In genomic region chr14:89221109-89221508, GRCh38 we compare ENCODE assay signal across 8 cellular contexts.
DNase-seq lines count a peak whose midpoint lies in the region; ATAC-seq and TF ChIP-seq lines count a peak whose summit lies in the region.

No MANE protein-coding gene starts in this region.

- no peak overlapping the region for H3K4me2 ChIP-seq in DND-41 (ENCODE audit: insufficient read depth, low read length)

- H3K27ac Mint-ChIP-seq in naive B cell: peak overlapping the region in 5 of 6 donors; percentile 46 to 94 (median 70)

- H4K20me1 ChIP-seq in DND-41 (ENCODE audit: insufficient read depth, low read length): peaks cover 11% of the 10 kb centered on the region; the same call in 1 of the 2 replicates

- no peak overlapping the region for H3K4me3 Mint-ChIP-seq in naive B cell

- TF ChIP-seq CTCF in DND-41 (IDR thresholded peaks at IDR 0.05; ENCODE audit: borderline replicate concordance, extremely low read depth, low read length, poor library complexity, severe bottlenecking) (no peak), cardiac fibroblast (IDR thresholded peaks at IDR 0.05; ENCODE audit: low read depth, low read length) (no peak)

- H3K27ac ChIP-seq in DND-41 (ENCODE audit: low read length): no peak overlapping the region

- DNase-seq in DND-41 (no peak), NCI-H2081 (lab: John Stamatoyannopoulos, UW) (peak; percentile 74 to 91), cardiac fibroblast (ENCODE audit: low read depth in 2 of 2) (peak; percentile 76 to 86), naive B cell (peak; percentile 14), C1 segment of cervical spinal cord (lab: John Stamatoyannopoulos, UW) (no peak), mucosa of gallbladder (ENCODE audit: low spot score) (no peak)
- no peak for DNase-seq in stimulated activated CD4-positive, alpha-beta T cell treated with anti-CD3 and anti-CD28 coated beads, Interleukin-15, amount 100 ng/mL, for 24 hours

- H3K4me1 Mint-ChIP-seq in naive B cell: peaks cover 30 to 51% (median 42%) of the 10 kb centered on the region in 3 donors

- H3K4me3 ChIP-seq in DND-41 (ENCODE audit: low read depth in 1 of 2, low read length in 2 of 2) (no peak overlapping the region), cardiac fibroblast (replicated peaks in 1 of 2; ENCODE audit: low read depth in 2 of 2, low read length in 2 of 2) (no peak overlapping the region)

- ATAC-seq in DND-41 (ENCODE audit: insufficient read depth, low read depth) (peak; percentile 87), naive B cell (ENCODE audit: low read depth in 2 of 2) (peak; percentile 94 to 96), GM19467 (IDR thresholded peaks at IDR 0.05; ENCODE audit: unreplicated experiment) (no peak)

- H3K79me2 ChIP-seq in DND-41 (ENCODE audit: insufficient read depth, low read length): peaks cover 49% of the 10 kb centered on the region

- no peak overlapping the region for H3K9ac ChIP-seq in DND-41 (ENCODE audit: low read depth, low read length)

- no peak overlapping the region for H2AFZ ChIP-seq in DND-41 (ENCODE audit: low read depth, low read length)

- no peaks in the 10 kb centered on the region for H3K9me3 Mint-ChIP-seq in naive B cell

- peaks cover 6% of the 10 kb centered on the region for H3K4me1 ChIP-seq in DND-41 (ENCODE audit: insufficient read depth, low read length)

- H3K9me3 ChIP-seq in DND-41 (ENCODE audit: insufficient read depth, low read length, severe bottlenecking): no peaks in the 10 kb centered on the region

- H3K27me3 ChIP-seq in DND-41 (ENCODE audit: insufficient read depth, low read length, poor library complexity): no peaks in the 10 kb centered on the region

- no peaks in the 10 kb centered on the region for H3K27me3 Mint-ChIP-seq in naive B cell

- H3K36me3 Mint-ChIP-seq in naive B cell: peaks cover 0 to 12% of the 10 kb centered on the region in 2 donors

- peaks cover 30% of the 10 kb centered on the region for H3K36me3 ChIP-seq in DND-41 (ENCODE audit: insufficient read depth, low read length)

Comparison
In these comparisons a context has a peak if more than half of its experiments do, and no peak if none do; other contexts are left out.
1. DNase-seq: peak in NCI-H2081 (2 of 2), cardiac fibroblast (2 of 2) and naive B cell (single experiment); none in DND-41 (single experiment), C1 segment of cervical spinal cord (0 of 14), stimulated activated CD4-positive, alpha-beta T cell treated with anti-CD3 and anti-CD28 coated beads, Interleukin-15, amount 100 ng/mL, for 24 hours (single experiment) and mucosa of gallbladder (single experiment).